17 cellular contexts compared by ENCODE assay signal in genomic region chr6:144360401-144360800, GRCh38.
DNase-seq lines count a peak whose midpoint lies in the region; ATAC-seq and TF ChIP-seq lines count a peak whose summit lies in the region.
"Had no signal": no experiment of that assay in that cellular context is flagged by ENCODE, and none has a peak within 500 bp of the region (broad histone marks: within the 10 kb centered on the region; RNA-seq: fewer than 3 reads in every experiment).

No MANE protein-coding gene starts in this region.

- peaks cover 45% of the 10 kb centered on the region for H3K36me3 Mint-ChIP-seq in activated CD8-positive, alpha-beta memory T cell treated with anti-CD3 and anti-CD28 coated beads, Interleukin-2, amount 10 ng/mL, durations not matched to agents 7 days and 5 days
- peaks cover 11% of the 10 kb centered on the region for H3K36me3 Mint-ChIP-seq in central memory CD8-positive, alpha-beta T cell (ENCODE audit: insufficient read depth)
- H3K36me3 Mint-ChIP-seq in progenitor cell of endocrine pancreas (ENCODE audit: insufficient read depth): peaks cover 3% of the 10 kb centered on the region

- no peak overlapping the region for H3K4me3 Mint-ChIP-seq in activated CD8-positive, alpha-beta memory T cell treated with anti-CD3 and anti-CD28 coated beads, Interleukin-2, amount 10 ng/mL, durations not matched to agents 7 days and 5 days
- H3K4me3 Mint-ChIP-seq in central memory CD8-positive, alpha-beta T cell: peak overlapping the region; percentile 9
- H3K4me3 Mint-ChIP-seq in progenitor cell of endocrine pancreas (ENCODE audit: low read depth): no peak overlapping the region
- H3K4me3 Mint-ChIP-seq: memory B cell had no signal

- DNase-seq in activated CD8-positive, alpha-beta memory T cell treated with anti-CD3 and anti-CD28 coated beads, Interleukin-2, amount 10 ng/mL, durations not matched to agents 7 days and 5 days: no peak
- no peak for DNase-seq in activated CD8-positive, alpha-beta memory T cell treated with anti-CD3 and anti-CD28 coated beads for 24 hours
- DNase-seq in NCI-H226 (peak; percentile 78), progenitor cell of endocrine pancreas (ENCODE audit: low spot score, unreplicated experiment) (no peak), hippocampal formation (lab: John Stamatoyannopoulos, UW) (no peak), NCI-H128 (lab: John Stamatoyannopoulos, UW; ENCODE audit: unreplicated experiment) (no peak), HK-2 (ENCODE audit: unreplicated experiment) (no peak)
- DNase-seq in central memory CD8-positive, alpha-beta T cell (ENCODE audit: low spot score in 2 of 2): no peak
- DNase-seq: activated CD4-positive, alpha-beta T cell treated with anti-CD3 and anti-CD28 coated beads, Interleukin-2, amount 50 U/mL, for 4 hours; activated gamma-delta T cell treated with Interleukin-2 at 50 U/mL for 16 hours; NCI-H146; NCI-H510A; nucleus accumbens; RPMI8226; stimulated activated naive CD4-positive, alpha-beta T cell; T-helper 9 cell had no signal

- CTCF ChIA-PET in activated CD8-positive, alpha-beta memory T cell treated with anti-CD3 and anti-CD28 coated beads, Interleukin-2, amount 10 ng/mL, durations not matched to agents 7 days and 5 days (lab: Charles Lee): interaction anchor here (0.9 kb wide), 1 partner anchor 15 kb away, joined by 3 read pairs; no protein-coding TSS in a partner anchor

- peak; percentile 27 for ATAC-seq in activated CD8-positive, alpha-beta memory T cell treated with anti-CD3 and anti-CD28 coated beads, Interleukin-2, amount 10 ng/mL, durations not matched to agents 7 days and 5 days
- no peak for ATAC-seq in central memory CD8-positive, alpha-beta T cell (replicated peaks; ENCODE audit: extremely low read depth, poor library complexity, severe bottlenecking)

- H3K27ac Mint-ChIP-seq in activated CD8-positive, alpha-beta memory T cell treated with anti-CD3 and anti-CD28 coated beads, Interleukin-2, amount 10 ng/mL, durations not matched to agents 7 days and 5 days: no peak overlapping the region
- H3K27ac Mint-ChIP-seq in central memory CD8-positive, alpha-beta T cell (ENCODE audit: low read depth): peak overlapping the region; percentile 95
- peak overlapping the region; percentile 47 for H3K27ac Mint-ChIP-seq in progenitor cell of endocrine pancreas
- H3K27ac Mint-ChIP-seq: memory B cell had no signal

- H3K9me3 Mint-ChIP-seq in activated CD8-positive, alpha-beta memory T cell treated with anti-CD3 and anti-CD28 coated beads, Interleukin-2, amount 10 ng/mL, durations not matched to agents 7 days and 5 days (ENCODE audit: low read depth): no peaks in the 10 kb centered on the region
- no peaks in the 10 kb centered on the region for H3K9me3 Mint-ChIP-seq in central memory CD8-positive, alpha-beta T cell
- H3K9me3 Mint-ChIP-seq in progenitor cell of endocrine pancreas (ENCODE audit: low read depth): no peaks in the 10 kb centered on the region
- H3K9me3 Mint-ChIP-seq: memory B cell had no signal

- H3K27me3 Mint-ChIP-seq in activated CD8-positive, alpha-beta memory T cell treated with anti-CD3 and anti-CD28 coated beads, Interleukin-2, amount 10 ng/mL, durations not matched to agents 7 days and 5 days: no peaks in the 10 kb centered on the region
- no peaks in the 10 kb centered on the region for H3K27me3 Mint-ChIP-seq in central memory CD8-positive, alpha-beta T cell
- no peaks in the 10 kb centered on the region for H3K27me3 Mint-ChIP-seq in progenitor cell of endocrine pancreas
- H3K27me3 Mint-ChIP-seq: memory B cell had no signal

- TF ChIP-seq CTCF in progenitor cell of endocrine pancreas (IDR thresholded peaks at IDR 0.05; ENCODE audit: unreplicated experiment): no peak

- H3K4me1 Mint-ChIP-seq in activated CD8-positive, alpha-beta memory T cell treated with anti-CD3 and anti-CD28 coated beads, Interleukin-2, amount 10 ng/mL, durations not matched to agents 7 days and 5 days: peaks cover 51% of the 10 kb centered on the region
- H3K4me1 Mint-ChIP-seq in central memory CD8-positive, alpha-beta T cell: peaks cover 87% of the 10 kb centered on the region
- peaks cover 31% of the 10 kb centered on the region for H3K4me1 Mint-ChIP-seq in progenitor cell of endocrine pancreas (ENCODE audit: low read depth)
